Comparison of ENCODE assay signal across 8 cellular contexts in genomic region chr1:23979387-23980005, GRCh38. TPM values are rescaled to one million over a fixed set of nuclear protein-coding genes. Genes with fewer than 3 reads are reported as not detected.
DNase-seq lines count a peak whose midpoint lies in the region; ATAC-seq and TF ChIP-seq lines count a peak whose summit lies in the region.

No MANE protein-coding gene starts in this region.

- H3K9me3 ChIP-seq in CD4-positive, alpha-beta T cell (ENCODE audit: control insufficient read depth, low read length) = no peaks in the 10 kb centered on the region

- no peak for ATAC-seq in CD4-positive, alpha-beta T cell (ENCODE audit: poor library complexity)
- no peak for ATAC-seq in naive thymus-derived CD8-positive, alpha-beta T cell
- no peak for ATAC-seq in HG03280 (IDR thresholded peaks at IDR 0.05; ENCODE audit: unreplicated experiment)
- ATAC-seq in GM18868 (IDR thresholded peaks at IDR 0.05; ENCODE audit: unreplicated experiment) = no peak
- no peak for ATAC-seq in HG03139 (IDR thresholded peaks at IDR 0.05; ENCODE audit: unreplicated experiment)

- peak overlapping the region; percentile 95 for H3K27ac Mint-ChIP-seq in CD4-positive, alpha-beta T cell
- H3K27ac Mint-ChIP-seq in dendritic cell treated with granulocyte-macrophage colony-stimulating factor and Interleukin-4, amounts not matched to agents 40 ng/mL and 50 ng/mL, for 4 days = peak overlapping the region; percentile 96
- H3K27ac Mint-ChIP-seq in naive thymus-derived CD8-positive, alpha-beta T cell = peak overlapping the region; percentile 88 to 98 (median 96)

- peak overlapping the region; percentile 98 for H3K27ac ChIP-seq in CD4-positive, alpha-beta T cell (ENCODE audit: low read depth, low read length)

- no peaks in the 10 kb centered on the region for H3K27me3 ChIP-seq in CD4-positive, alpha-beta T cell (ENCODE audit: control insufficient read depth, insufficient read depth, low read length)

- no peaks in the 10 kb centered on the region for H3K27me3 Mint-ChIP-seq in CD4-positive, alpha-beta T cell
- H3K27me3 Mint-ChIP-seq in dendritic cell treated with granulocyte-macrophage colony-stimulating factor and Interleukin-4, amounts not matched to agents 40 ng/mL and 50 ng/mL, for 4 days = no peaks in the 10 kb centered on the region
- peaks cover 0 to 2% (median 0%) of the 10 kb centered on the region in 5 donors for H3K27me3 Mint-ChIP-seq in naive thymus-derived CD8-positive, alpha-beta T cell

- CTCF ChIA-PET in CD4-positive, alpha-beta T cell (lab: Charles Lee) = interaction anchor here (0.7 to 3.9 kb wide), 4 partner anchors 9 to 24 kb away, joined by 3 to 12 read pairs (median 6); partner anchors contain the start of gene PNRC2

- peaks cover 48% of the 10 kb centered on the region for H3K36me3 Mint-ChIP-seq in CD4-positive, alpha-beta T cell (ENCODE audit: low read depth)
- peaks cover 41% of the 10 kb centered on the region for H3K36me3 Mint-ChIP-seq in dendritic cell treated with granulocyte-macrophage colony-stimulating factor and Interleukin-4, amounts not matched to agents 40 ng/mL and 50 ng/mL, for 4 days (ENCODE audit: low read depth)
- peaks cover 0 to 26% (median 2%) of the 10 kb centered on the region in 3 donors for H3K36me3 Mint-ChIP-seq in naive thymus-derived CD8-positive, alpha-beta T cell

- DNase-seq in CD4-positive, alpha-beta T cell = no peak
- DNase-seq in LNCaP clone FGC (ENCODE audit: low read depth) (no peak), COLO829 (ENCODE audit: low spot score) (no peak)
- no peak for DNase-seq in naive thymus-derived CD8-positive, alpha-beta T cell

- TF ChIP-seq CTCF in CD4-positive, alpha-beta T cell (IDR thresholded peaks at IDR 0.05) = no peak
- no peak for TF ChIP-seq CTCF in LNCaP clone FGC (IDR thresholded peaks at IDR 0.05; ENCODE audit: control insufficient read depth, extremely low read depth, insufficient read depth)

- POLR2A ChIA-PET in CD4-positive, alpha-beta T cell (lab: Charles Lee) = interaction anchor here (0.6 to 7.2 kb wide), 11 partner anchors 11 to 1268 kb away, joined by 3 to 164 read pairs (median 5); partner anchors contain the start of genes CLIC4, ELOA, HMGCL and HNRNPR
- POLR2A ChIA-PET in naive thymus-derived CD8-positive, alpha-beta T cell (lab: Charles Lee) = interaction anchor here (0.5 to 5.5 kb wide), 12 partner anchors 10 to 1253 kb away, joined by 3 to 66 read pairs (median 5); partner anchors contain the start of genes ELOA, GALE, HMGCL and HNRNPR

- peak overlapping the region; percentile 99 for H3K4me3 Mint-ChIP-seq in CD4-positive, alpha-beta T cell
- H3K4me3 Mint-ChIP-seq in dendritic cell treated with granulocyte-macrophage colony-stimulating factor and Interleukin-4, amounts not matched to agents 40 ng/mL and 50 ng/mL, for 4 days = peak overlapping the region; percentile 98
- H3K4me3 Mint-ChIP-seq in naive thymus-derived CD8-positive, alpha-beta T cell = peak overlapping the region; percentile 83 to 98 (median 92)

- H3K4me3 ChIP-seq in LNCaP clone FGC (ENCODE audit: low read depth, low read length) = peak overlapping the region; percentile 64

- peaks cover 59% of the 10 kb centered on the region for H3K4me1 Mint-ChIP-seq in CD4-positive, alpha-beta T cell (ENCODE audit: low read depth)
- H3K4me1 Mint-ChIP-seq in dendritic cell treated with granulocyte-macrophage colony-stimulating factor and Interleukin-4, amounts not matched to agents 40 ng/mL and 50 ng/mL, for 4 days (ENCODE audit: low read depth) = peaks cover 46% of the 10 kb centered on the region
- peaks cover 26 to 61% (median 56%) of the 10 kb centered on the region in 4 donors for H3K4me1 Mint-ChIP-seq in naive thymus-derived CD8-positive, alpha-beta T cell

- no peaks in the 10 kb centered on the region for H3K9me3 Mint-ChIP-seq in CD4-positive, alpha-beta T cell
- H3K9me3 Mint-ChIP-seq in dendritic cell treated with granulocyte-macrophage colony-stimulating factor and Interleukin-4, amounts not matched to agents 40 ng/mL and 50 ng/mL, for 4 days = no peaks in the 10 kb centered on the region
- H3K9me3 Mint-ChIP-seq in naive thymus-derived CD8-positive, alpha-beta T cell = no peaks in the 10 kb centered on the region

- intact Hi-C loops in CD4-positive, alpha-beta T cell (cut with DNase I, micrococcal nuclease) = loop anchor here (1.0 to 10.0 kb wide), 4 partner anchors 20 to 615 kb away; partner anchors contain the start of genes PNRC2 (in 2 of the 2), FUCA1 (in 1 of the 2), ID3 (in 1 of the 2) and ZNF436 (in 1 of the 2)
- intact Hi-C loops in dendritic cell treated with granulocyte-macrophage colony-stimulating factor and Interleukin-4, amounts not matched to agents 40 ng/mL and 50 ng/mL, for 4 days (cut with micrococcal nuclease) = loop anchor here (1.0 kb wide), 1 partner anchor 20 kb away; the partner anchor contains the start of gene PNRC2

RNA-seq across cellular contexts. Expression of gene SRSF10, which starts 0.6 kb away (rescaled TPM):
- total RNA-seq in CD4-positive, alpha-beta T cell = 100 to 1,000 TPM; 346 to 356 TPM
- total RNA-seq in naive thymus-derived CD8-positive, alpha-beta T cell = 100 to 1,000 TPM; 207 to 219 TPM
- polyA plus RNA-seq in naive thymus-derived CD8-positive, alpha-beta T cell = 100 to 1,000 TPM in 2 of 3 donors, 10 to 100 TPM in 1; 98.6 to 125 (median 104) TPM

RNA-seq across cellular contexts. Expression of gene PNRC2, which starts 19.9 kb away (rescaled TPM):
- 100 to 1,000 TPM; 172 to 183 TPM for total RNA-seq in CD4-positive, alpha-beta T cell
- 100 to 1,000 TPM; 179 to 182 TPM for total RNA-seq in naive thymus-derived CD8-positive, alpha-beta T cell
- 100 to 1,000 TPM; 117 to 139 (median 121) TPM for polyA plus RNA-seq in naive thymus-derived CD8-positive, alpha-beta T cell
